In genomic region chr14:104795468-104795780, GRCh38 we compare ENCODE assay signal across 8 cellular contexts. TPM values are rescaled to one million over a fixed set of nuclear protein-coding genes. Genes with fewer than 3 reads are reported as not detected.
A peak's percentile ranks its signal among the peaks of the same experiment; 100 is the strongest.
DNase-seq lines count a peak whose midpoint lies in the region; ATAC-seq and TF ChIP-seq lines count a peak whose summit lies in the region.

TSS of gene AKT1 (minus strand) at chr14:104795748. CDS start at chr14:104792643, 3,105 bp downstream.

- no peaks in the 10 kb centered on the region for H3K27me3 Mint-ChIP-seq in activated CD4-positive, alpha-beta memory T cell treated with anti-CD3 and anti-CD28 coated beads for 36 hours

- BruUV-seq in A673 (replicated peaks; lab: Mats Ljungman, UMichigan) = no TSS peak

- DNase-seq in A673 (ENCODE audit: low spot score) = no peak
- DNase-seq in HAP-1 (ENCODE audit: low spot score in 2 of 2) = no peak
- DNase-seq in activated CD4-positive, alpha-beta memory T cell treated with anti-CD3 and anti-CD28 coated beads for 36 hours = no peak
- no peak for DNase-seq in Right ventricle myocardium superior
- DNase-seq in psoas muscle = no peak
- no peak for DNase-seq in NOMO-1 (lab: John Stamatoyannopoulos, UW; ENCODE audit: unreplicated experiment in 2 of 2)
- no peak for DNase-seq in MV-4-11 (lab: John Stamatoyannopoulos, UW)
- DNase-seq in DMS79 (lab: John Stamatoyannopoulos, UW) = no peak

- POLR2A ChIA-PET in A673 (lab: Charles Lee; ENCODE audit: low non-redundant PET) = no interaction called here
- POLR2A ChIA-PET in activated CD4-positive, alpha-beta memory T cell treated with anti-CD3 and anti-CD28 coated beads for 36 hours (lab: Charles Lee) = no interaction called here

- ATAC-seq in Right ventricle myocardium superior (ENCODE audit: poor library complexity) (no peak), psoas muscle (no peak)

- in situ Hi-C loops in HAP-1 (cut with MboI; ENCODE audit: low sequenced_read_pairs) = no loop called here

- H3K9me3 ChIP-seq in A673 (ENCODE audit: low read depth, low read length, poor library complexity, severe bottlenecking) (no peaks in the 10 kb centered on the region), HAP-1 (no peaks in the 10 kb centered on the region), psoas muscle (no peaks in the 10 kb centered on the region)

- no peaks in the 10 kb centered on the region for H3K9me3 Mint-ChIP-seq in activated CD4-positive, alpha-beta memory T cell treated with anti-CD3 and anti-CD28 coated beads for 36 hours

- no peak for TF ChIP-seq CTCF in A673 (conservative IDR thresholded peaks at IDR 0.05; ENCODE audit: low read depth, low read length)
- no peak for TF ChIP-seq CTCF in psoas muscle (IDR thresholded peaks at IDR 0.05)

- H3K27me3 ChIP-seq in A673 (replicated peaks; ENCODE audit: insufficient read depth, low read depth, low read length, poor library complexity) = no peaks in the 10 kb centered on the region
- no peaks in the 10 kb centered on the region for H3K27me3 ChIP-seq in HAP-1 (ENCODE audit: low read depth)
- no peaks in the 10 kb centered on the region for H3K27me3 ChIP-seq in psoas muscle (ENCODE audit: insufficient read depth in 3 of 3, low read length in 2 of 3)

- H3K36me3 Mint-ChIP-seq in activated CD4-positive, alpha-beta memory T cell treated with anti-CD3 and anti-CD28 coated beads for 36 hours = no peaks in the 10 kb centered on the region

- CTCF ChIA-PET in A673 (lab: Charles Lee) = no interaction called here
- CTCF ChIA-PET in activated CD4-positive, alpha-beta memory T cell treated with anti-CD3 and anti-CD28 coated beads for 36 hours (lab: Charles Lee) = interaction anchor here (1.5 kb wide), 1 partner anchor 26 kb away, joined by 7 read pairs; no protein-coding TSS in a partner anchor

- H3K4me1 Mint-ChIP-seq in activated CD4-positive, alpha-beta memory T cell treated with anti-CD3 and anti-CD28 coated beads for 36 hours (ENCODE audit: low read depth) = peaks cover 48% of the 10 kb centered on the region

- 0 to 1% methylated on average over 10 to 61 of the region's 62 CpGs; no CpG with 5 or more reads in 1 of the 3 donors for WGBS in psoas muscle, 3 donors

- H3K4me3 Mint-ChIP-seq in activated CD4-positive, alpha-beta memory T cell treated with anti-CD3 and anti-CD28 coated beads for 36 hours = peak within 1 kb of the TSS; percentile 84

- peak within 1 kb of the TSS; percentile 73 for H3K27ac ChIP-seq in A673 (ENCODE audit: low read depth, low read length, poor library complexity, severe bottlenecking)
- peak within 1 kb of the TSS; percentile 89 for H3K27ac ChIP-seq in psoas muscle

- intact Hi-C loops in A673 (cut with micrococcal nuclease; ENCODE audit: unreplicated experiment) = no loop called here
- intact Hi-C loops in activated CD4-positive, alpha-beta memory T cell treated with anti-CD3 and anti-CD28 coated beads for 36 hours (cut with micrococcal nuclease) = no loop called here
- intact Hi-C loops in Right ventricle myocardium superior (cut with DNase I) = no loop called here
- intact Hi-C loops in psoas muscle (cut with DNase I) = loop anchor here in 1 of 2 donors (5.0 kb wide), 1 partner anchor 38 kb away; no protein-coding TSS in a partner anchor

- H3K4me1 ChIP-seq in A673 (ENCODE audit: insufficient read depth, low read length, poor library complexity, severe bottlenecking) = peaks cover 17% of the 10 kb centered on the region
- peaks cover 20% of the 10 kb centered on the region for H3K4me1 ChIP-seq in HAP-1
- peaks cover 30% of the 10 kb centered on the region for H3K4me1 ChIP-seq in psoas muscle

- peak within 1 kb of the TSS; percentile 62 for H3K27ac Mint-ChIP-seq in activated CD4-positive, alpha-beta memory T cell treated with anti-CD3 and anti-CD28 coated beads for 36 hours

- peak within 1 kb of the TSS; percentile 66 for H3K4me3 ChIP-seq in A673 (ENCODE audit: low read depth, low read length, poor library complexity, severe bottlenecking)
- H3K4me3 ChIP-seq in HAP-1 = peak within 1 kb of the TSS; percentile 60
- H3K4me3 ChIP-seq in psoas muscle = peak within 1 kb of the TSS; percentile 72

- H3K36me3 ChIP-seq in A673 (ENCODE audit: insufficient read depth, low read length, poor library complexity, severe bottlenecking) = peaks cover 10% of the 10 kb centered on the region
- peaks cover 23% of the 10 kb centered on the region for H3K36me3 ChIP-seq in HAP-1 (replicated peaks)
- peaks cover 0 to 14% of the 10 kb centered on the region in 2 donors for H3K36me3 ChIP-seq in psoas muscle (ENCODE audit: insufficient read depth in 1 of 2, low read depth in 1 of 2)

RNA-seq across cellular contexts. Expression of gene AKT1, which starts in this region (rescaled TPM):
- 123 and 142 TPM in 2 replicates for total RNA-seq in A673 (2021)
- 100 to 1,000 TPM; 131 to 133 TPM for total RNA-seq in activated CD4-positive, alpha-beta memory T cell treated with anti-CD3 and anti-CD28 coated beads for 36 hours
- 120 TPM for total RNA-seq in Right ventricle myocardium superior
- 10 to 100 TPM; 54.9 to 79.3 (median 60.0) TPM for total RNA-seq in psoas muscle
- 100 to 1,000 TPM in 1 of 3 donors, 10 to 100 TPM in 2; 51.9 to 102 (median 62.0) TPM for polyA plus RNA-seq in psoas muscle
